In the genomic region with DNA sequence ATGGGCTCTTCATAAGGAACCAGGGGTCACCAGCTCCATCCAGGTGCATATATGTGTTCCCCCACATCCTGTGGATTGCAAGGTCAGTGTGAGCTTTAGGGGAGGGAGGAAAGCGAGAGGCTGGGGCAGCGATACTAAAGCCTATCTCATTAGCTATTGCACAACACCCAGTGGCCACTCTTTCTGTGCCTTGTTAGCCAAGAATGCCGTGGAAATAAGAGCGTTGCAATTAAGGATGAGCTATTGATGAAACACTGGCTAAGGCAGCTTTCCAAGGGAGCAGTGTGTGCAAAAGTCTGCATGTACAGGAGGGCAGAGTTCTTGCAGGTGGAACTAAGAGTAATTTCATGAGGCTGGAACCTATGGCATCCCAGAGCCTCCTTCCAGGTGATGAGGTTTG, we compare ENCODE assay signal across 1 cellular context.
TF ChIP-seq lines count a peak whose summit lies in the region.

No MANE protein-coding gene starts in this region.

TF ChIP-seq in WTC11, 78 proteins besides CTCF, POLR2A, EP300 and RAD21 (continued from another document):
- TF ChIP-seq CBFB (CRISPR knock-in tag; IDR thresholded peaks at IDR 0.05; ENCODE audit: low read depth) (no peak), KAT7 (CRISPR knock-in tag; IDR thresholded peaks at IDR 0.05; ENCODE audit: borderline replicate concordance) (no peak), JUN (CRISPR knock-in tag; IDR thresholded peaks at IDR 0.05) (no peak), GABPB1 (CRISPR knock-in tag; IDR thresholded peaks at IDR 0.05) (no peak), NFE2L1 (CRISPR knock-in tag; IDR thresholded peaks at IDR 0.05) (no peak), CREM (CRISPR knock-in tag; IDR thresholded peaks at IDR 0.05) (no peak), GTF2I (CRISPR knock-in tag; conservative IDR thresholded peaks at IDR 0.05) (no peak), FOXK1 (CRISPR knock-in tag; IDR thresholded peaks at IDR 0.05) (no peak), SP1 (CRISPR knock-in tag; conservative IDR thresholded peaks at IDR 0.05) (no peak), ZNF263 (CRISPR knock-in tag; IDR thresholded peaks at IDR 0.05; ENCODE audit: low read depth) (no peak), FOXJ3 (CRISPR knock-in tag; IDR thresholded peaks at IDR 0.05; ENCODE audit: borderline replicate concordance) (no peak)
- TF ChIP-seq, protein P1, sequence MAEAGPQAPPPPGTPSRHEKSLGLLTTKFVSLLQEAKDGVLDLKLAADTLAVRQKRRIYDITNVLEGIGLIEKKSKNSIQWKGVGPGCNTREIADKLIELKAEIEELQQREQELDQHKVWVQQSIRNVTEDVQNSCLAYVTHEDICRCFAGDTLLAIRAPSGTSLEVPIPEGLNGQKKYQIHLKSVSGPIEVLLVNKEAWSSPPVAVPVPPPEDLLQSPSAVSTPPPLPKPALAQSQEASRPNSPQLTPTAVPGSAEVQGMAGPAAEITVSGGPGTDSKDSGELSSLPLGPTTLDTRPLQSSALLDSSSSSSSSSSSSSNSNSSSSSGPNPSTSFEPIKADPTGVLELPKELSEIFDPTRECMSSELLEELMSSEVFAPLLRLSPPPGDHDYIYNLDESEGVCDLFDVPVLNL (CRISPR knock-in tag; IDR thresholded peaks at IDR 0.05; ENCODE audit: borderline replicate concordance, low read depth) = no peak
TF ChIP-seq in WTC11: peak in this region for 0.
